Comparison of ENCODE assay signal across 21 cellular contexts in genomic region chr15:32819406-32819930, GRCh38.
DNase-seq lines count a peak whose midpoint lies in the region; ATAC-seq and TF ChIP-seq lines count a peak whose summit lies in the region.
"Had no signal": no experiment of that assay in that cellular context is flagged by ENCODE, and none has a peak within 500 bp of the region (broad histone marks: within the 10 kb centered on the region; RNA-seq: fewer than 3 reads in every experiment).

No MANE protein-coding gene starts in this region.

- peak overlapping the region; percentile 5; the same call in 1 of the 2 replicates for H3K4me3 ChIP-seq in HFF-Myc (replicated peaks; ENCODE audit: low read depth, low read length)
- H3K4me3 ChIP-seq in brain microvascular endothelial cell (ENCODE audit: low read depth, low read length) = no peak overlapping the region
- H3K4me3 ChIP-seq in mesodermal cell (ENCODE audit: extremely low read depth, insufficient read depth, low read length, poor library complexity, severe bottlenecking) = no peak overlapping the region
- no peak overlapping the region for H3K4me3 ChIP-seq in HAP-1
- H3K4me3 ChIP-seq: right lobe of liver had no signal

- TF ChIP-seq CTCF in HFF-Myc (IDR thresholded peaks at IDR 0.05; ENCODE audit: low read depth, low read length, missing control alignments) (no peak), brain microvascular endothelial cell (IDR thresholded peaks at IDR 0.05; ENCODE audit: low read depth, low read length, missing control alignments) (no peak)

- WGBS in mesodermal cell (ENCODE audit: insufficient coverage in 2 of 2), 2 experiments = 96 to 100% methylated on average over 2 of the region's 5 CpGs

- no peaks in the 10 kb centered on the region for H3K27me3 ChIP-seq in brain microvascular endothelial cell (replicated peaks)
- peaks cover 15% of the 10 kb centered on the region for H3K27me3 ChIP-seq in HAP-1 (ENCODE audit: low read depth)
- H3K27me3 ChIP-seq: right lobe of liver had no signal

- H3K36me3 ChIP-seq in brain microvascular endothelial cell (replicated peaks) (no peaks in the 10 kb centered on the region), mesodermal cell (ENCODE audit: control insufficient read depth, insufficient read depth, low read length) (no peaks in the 10 kb centered on the region), HAP-1 (replicated peaks) (no peaks in the 10 kb centered on the region)
- H3K36me3 ChIP-seq: right lobe of liver had no signal

- in situ Hi-C loops in brain microvascular endothelial cell (cut with HindIII; ENCODE audit: low pct_ligation_motif_present, low sequenced_read_pairs) (loop anchor here (25.0 kb wide), 1 partner anchor 157 kb away; no protein-coding TSS in a partner anchor), HAP-1 (cut with MboI; ENCODE audit: low sequenced_read_pairs) (no loop called here)

- DNase-seq in HFF-Myc (ENCODE audit: extremely low read depth, low read depth) (no peak), brain microvascular endothelial cell (no peak), HAP-1 (ENCODE audit: low spot score in 2 of 2) (no peak), NCI-H2227 (lab: John Stamatoyannopoulos, UW; ENCODE audit: unreplicated experiment) (no peak)
- no peak for DNase-seq in activated CD4-positive, CD25-positive, alpha-beta regulatory T cell (lab: John Stamatoyannopoulos, UW)
- DNase-seq: activated naive CD4-positive, alpha-beta T cell treated with anti-CD3 and anti-CD28 coated beads, Interleukin-2, amount 50 U/mL, for 16 hours; activated T-cell treated with anti-CD3 and anti-CD28 coated beads, Interleukin-2, amount 50 U/mL, for 72 hours; AML-193; aorta; DMS53; glutamatergic neuron; Kasumi-1; naive thymus-derived CD4-positive, alpha-beta T cell; right lobe of liver; SHP77; substantia nigra; T-cell had no signal

- no peak for ATAC-seq in HG03045 (IDR thresholded peaks at IDR 0.05; ENCODE audit: unreplicated experiment)
- ATAC-seq: activated T-cell treated with anti-CD3 and anti-CD28 coated beads, Interleukin-2, amount 50 U/mL, for 72 hours; esophagus mucosa; HCT116; naive thymus-derived CD4-positive, alpha-beta T cell; right lobe of liver; T-cell had no signal

- H3K9me3 ChIP-seq in mesodermal cell (ENCODE audit: control insufficient read depth, low read length) = no peaks in the 10 kb centered on the region
- no peaks in the 10 kb centered on the region for H3K9me3 ChIP-seq in HAP-1
- H3K9me3 ChIP-seq: right lobe of liver had no signal

- H3K27ac ChIP-seq in brain microvascular endothelial cell (peak overlapping the region; percentile 66), mesodermal cell (ENCODE audit: low read depth, low read length, severe bottlenecking) (peak overlapping the region; percentile 57)
- H3K27ac ChIP-seq: right lobe of liver had no signal

- peaks cover 14% of the 10 kb centered on the region for H3K4me1 ChIP-seq in mesodermal cell (ENCODE audit: control insufficient read depth, insufficient read depth, low read length, poor library complexity, severe bottlenecking)
- H3K4me1 ChIP-seq in HAP-1 = no peaks in the 10 kb centered on the region
- H3K4me1 ChIP-seq: right lobe of liver had no signal
